In the genomic region with DNA sequence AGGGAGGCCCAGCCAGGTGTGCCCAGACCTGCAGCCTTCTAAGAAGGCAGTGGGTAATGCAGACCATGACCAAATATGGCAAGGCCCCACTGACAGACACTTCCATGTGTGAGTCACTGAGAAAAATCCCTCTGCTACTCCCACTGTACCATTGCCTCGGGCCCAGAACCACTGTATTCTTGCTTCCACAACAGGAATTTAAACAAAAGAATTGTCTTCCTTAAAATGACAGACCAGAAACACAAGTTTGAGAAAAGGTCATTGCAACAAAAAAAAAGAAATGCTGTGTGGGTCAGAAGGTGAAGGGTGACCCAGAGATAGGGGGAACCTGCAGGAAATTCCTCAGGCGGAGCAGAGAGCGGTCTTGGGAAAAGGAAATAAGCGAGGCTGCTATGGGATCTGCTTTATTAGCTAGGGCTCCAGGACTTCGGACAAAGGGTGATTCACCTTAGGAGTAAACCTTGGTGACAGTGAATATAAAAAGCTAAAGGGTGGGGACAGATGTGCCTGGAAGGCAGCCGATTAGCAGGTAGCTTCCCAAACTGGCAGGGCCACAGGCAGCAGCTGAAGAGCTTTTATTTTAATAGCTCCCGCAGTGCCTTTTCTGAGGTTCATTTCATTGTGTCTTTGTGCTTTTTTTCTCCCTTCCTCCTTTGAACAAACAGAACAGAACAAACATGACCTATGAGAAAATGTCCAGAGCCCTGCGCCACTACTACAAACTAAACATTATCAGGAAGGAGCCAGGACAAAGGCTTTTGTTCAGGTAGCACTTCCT, we compare ENCODE assay signal across 8 cellular contexts.
DNase-seq lines count a peak whose midpoint lies in the region; ATAC-seq and TF ChIP-seq lines count a peak whose summit lies in the region.

No MANE protein-coding gene starts in this region.

- H3K36me3 ChIP-seq in HUES6 (ENCODE audit: control insufficient read depth, insufficient read depth, low read length), result peaks cover 5% of the 10 kb centered on the region; the same call in 1 of the 2 replicates
- H3K36me3 ChIP-seq in stomach, result peaks cover 0 to 55% (median 45%) of the 10 kb centered on the region in 4 donors
- no peaks in the 10 kb centered on the region for H3K36me3 ChIP-seq in CD8-positive, alpha-beta T cell (ENCODE audit: insufficient read depth, low read length)

- no peaks in the 10 kb centered on the region for H3K27me3 Mint-ChIP-seq in T-helper 17 cell
- H3K27me3 Mint-ChIP-seq in CD8-positive, alpha-beta T cell (ENCODE audit: low read depth), result no peaks in the 10 kb centered on the region

- no peaks in the 10 kb centered on the region for H3K9me3 Mint-ChIP-seq in CD8-positive, alpha-beta T cell

- no peak overlapping the region for H3K4me3 Mint-ChIP-seq in T-helper 17 cell
- no peak overlapping the region for H3K4me3 Mint-ChIP-seq in CD8-positive, alpha-beta T cell

- H3K9me3 ChIP-seq in HUES6 (ENCODE audit: control insufficient read depth, insufficient read depth, low read depth, low read length), result no peaks in the 10 kb centered on the region
- no peaks in the 10 kb centered on the region for H3K9me3 ChIP-seq in T-helper 17 cell (ENCODE audit: control insufficient read depth, low read length, poor library complexity, severe bottlenecking)
- no peaks in the 10 kb centered on the region for H3K9me3 ChIP-seq in stomach
- H3K9me3 ChIP-seq in CD8-positive, alpha-beta T cell (ENCODE audit: low read length), result no peaks in the 10 kb centered on the region

- no peak for TF ChIP-seq CTCF in stomach (IDR thresholded peaks at IDR 0.05)
- no peak for TF ChIP-seq CTCF in CD8-positive, alpha-beta T cell (IDR thresholded peaks at IDR 0.05)

- peaks cover 6% of the 10 kb centered on the region for H3K4me1 Mint-ChIP-seq in T-helper 17 cell
- no peaks in the 10 kb centered on the region for H3K4me1 Mint-ChIP-seq in CD8-positive, alpha-beta T cell (ENCODE audit: low read depth)

- TF ChIP-seq EP300 in stomach (IDR thresholded peaks at IDR 0.05), result no peak

- WGBS in stomach, 5 donors, result 24 to 45% (median 38%) methylated on average over 8 of the region's 8 CpGs

- ATAC-seq in T-helper 17 cell, result no peak
- ATAC-seq in HG02885 (IDR thresholded peaks at IDR 0.05; ENCODE audit: poor library complexity, unreplicated experiment), result no peak
- no peak for ATAC-seq in HG03196 (IDR thresholded peaks at IDR 0.05; ENCODE audit: unreplicated experiment)
- ATAC-seq in CD8-positive, alpha-beta T cell, result no peak

- H3K9ac ChIP-seq in HUES6 (ENCODE audit: low read length), result peak overlapping the region; percentile 64

- H3K27me3 ChIP-seq in HUES6 (ENCODE audit: control insufficient read depth, insufficient read depth, low read length), result no peaks in the 10 kb centered on the region
- H3K27me3 ChIP-seq in stomach, result no peaks in the 10 kb centered on the region
- H3K27me3 ChIP-seq in CD8-positive, alpha-beta T cell (ENCODE audit: insufficient read depth, low read length), result no peaks in the 10 kb centered on the region

- H3K36me3 Mint-ChIP-seq in T-helper 17 cell (ENCODE audit: low read depth), result peaks cover 23% of the 10 kb centered on the region
- H3K36me3 Mint-ChIP-seq in CD8-positive, alpha-beta T cell, result peaks cover 74% of the 10 kb centered on the region

- no peak for DNase-seq in T-helper 17 cell
- DNase-seq in hepatic stellate cell (ENCODE audit: low spot score), result peak; percentile 45
- peak; percentile 46 for DNase-seq in stomach
- DNase-seq in CD8-positive, alpha-beta T cell, result no peak
- no peak for DNase-seq in cortex of kidney (lab: John Stamatoyannopoulos, UW)

- H3K4me3 ChIP-seq in HUES6 (ENCODE audit: low read depth, low read length) (no peak overlapping the region), stomach (no peak overlapping the region)
- no peak overlapping the region for H3K4me3 ChIP-seq in CD8-positive, alpha-beta T cell (ENCODE audit: low read depth, low read length)

- H3K4me1 ChIP-seq in HUES6 (ENCODE audit: control insufficient read depth, insufficient read depth, low read length) (peaks cover 19% of the 10 kb centered on the region; the same call in 1 of the 2 replicates), stomach (peaks cover 31 to 67% (median 44%) of the 10 kb centered on the region in 4 donors)
- H3K4me1 ChIP-seq in CD8-positive, alpha-beta T cell (ENCODE audit: insufficient read depth, low read length), result no peaks in the 10 kb centered on the region

- H3K27ac Mint-ChIP-seq in T-helper 17 cell, result peak overlapping the region; percentile 53
- no peak overlapping the region for H3K27ac Mint-ChIP-seq in CD8-positive, alpha-beta T cell

- intact Hi-C loops in stomach (cut with DNase I; ENCODE audit: low total_unique reads), result no loop called here
- intact Hi-C loops in CD8-positive, alpha-beta T cell (cut with DNase I, micrococcal nuclease), result no loop called here

- peak overlapping the region; percentile 44; the same call in 1 of the 2 replicates for H3K27ac ChIP-seq in HUES6 (ENCODE audit: low read depth, low read length)
- peak overlapping the region; percentile 54 to 89 (median 86) for H3K27ac ChIP-seq in stomach
- H3K27ac ChIP-seq in CD8-positive, alpha-beta T cell (ENCODE audit: low read depth, low read length), result no peak overlapping the region

- POLR2A ChIA-PET in CD8-positive, alpha-beta T cell (lab: Charles Lee), result interaction anchor here (0.7 kb wide), 1 partner anchor 206 kb away, joined by 3 read pairs; no protein-coding TSS in a partner anchor

- no peak for TF ChIP-seq POLR2A in stomach (IDR thresholded peaks at IDR 0.05)

- CTCF ChIA-PET in CD8-positive, alpha-beta T cell (lab: Charles Lee), result no interaction called here

Comparison
In these comparisons a context has a peak if more than half of its experiments do, and no peak if none do; other contexts are left out.
1. DNase-seq: peak in hepatic stellate cell (single experiment) and stomach (single experiment); none in T-helper 17 cell (0 of 3), CD8-positive, alpha-beta T cell (0 of 7) and cortex of kidney (single experiment).